7 cellular contexts compared by ENCODE assay signal in the genomic region with DNA sequence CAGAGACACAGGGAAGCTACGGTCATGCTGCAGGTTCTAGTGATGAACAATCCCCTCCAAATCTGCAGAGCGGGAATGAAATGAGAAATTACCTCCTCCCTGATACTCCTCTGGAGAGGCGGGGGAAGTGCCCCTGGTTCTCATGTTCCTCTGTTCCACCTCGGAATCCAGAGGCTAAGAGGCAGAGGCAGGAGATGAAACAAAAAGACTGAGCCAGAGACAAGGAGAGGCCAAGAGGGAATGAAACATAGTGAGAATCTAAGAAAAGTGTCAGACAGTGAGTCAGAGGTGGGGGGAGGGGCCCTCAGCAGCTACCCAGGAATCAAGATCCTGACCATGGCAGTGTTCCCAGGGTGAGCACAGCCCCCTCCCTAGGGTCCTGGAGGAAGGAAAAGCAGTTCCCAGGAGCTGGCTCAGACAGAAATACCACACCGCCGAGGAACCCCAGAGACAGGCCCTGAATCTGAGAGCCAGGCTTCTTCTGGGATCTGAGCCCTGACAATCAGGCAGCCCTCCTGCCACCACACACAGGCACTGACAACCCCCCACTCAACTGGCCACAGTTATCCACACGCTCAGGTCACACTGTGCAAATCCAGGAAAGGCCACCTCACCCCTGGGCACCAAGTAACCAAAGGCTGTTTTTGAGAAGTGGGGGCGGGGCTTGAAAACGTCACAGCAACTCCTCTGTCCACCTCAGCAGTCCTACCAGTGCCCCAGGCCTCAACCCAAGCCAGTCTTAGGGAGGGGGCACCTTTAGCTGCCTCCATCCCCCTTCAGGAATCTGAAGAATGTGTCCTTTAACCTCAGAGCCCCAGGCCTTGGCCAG. TPM values are rescaled to one million over a fixed set of nuclear protein-coding genes. Genes with fewer than 3 reads are reported as not detected.
DNase-seq lines count a peak whose midpoint lies in the region; ATAC-seq, FAIRE-seq and TF ChIP-seq lines count a peak whose summit lies in the region.

No MANE protein-coding gene starts in this region.

- H3K9me3 ChIP-seq in GM23248 (ENCODE audit: low read depth) (no peaks in the 10 kb centered on the region), heart left ventricle (no peaks in the 10 kb centered on the region), parathyroid adenoma (ENCODE audit: control insufficient read depth, low read length) (no peaks in the 10 kb centered on the region), vagina (no peaks in the 10 kb centered on the region)

- no peaks in the 10 kb centered on the region; the same call in 1 of the 2 replicates for H4K20me1 ChIP-seq in GM23248 (ENCODE audit: insufficient read depth)

- H3K9me2 ChIP-seq in GM23248 (ENCODE audit: insufficient read depth) = no peaks in the 10 kb centered on the region

- WGBS in GM23248 (ENCODE audit: low coverage in 1 of 2, low lambda C conversion rate in 2 of 2, missing lambda C conversion rate in 2 of 2), 2 experiments = 1 to 2% methylated on average over 9 of the region's 9 CpGs
- WGBS in heart left ventricle, 4 donors = 22 to 47% (median 35%) methylated on average over 4 to 9 of the region's 9 CpGs

- TF ChIP-seq CTCF in heart left ventricle (IDR thresholded peaks at IDR 0.05) = no peak
- TF ChIP-seq CTCF in parathyroid adenoma (IDR thresholded peaks at IDR 0.05) = no peak
- no peak for TF ChIP-seq CTCF in vagina (IDR thresholded peaks at IDR 0.05)

- H3K27ac ChIP-seq in GM23248 (peak overlapping the region; percentile 99), heart left ventricle (peak overlapping the region; percentile 97 to 100 (median 99)), parathyroid adenoma (peak overlapping the region; percentile 100), vagina (peak overlapping the region; percentile 100)

- DNase-seq in GM23248 = peak; percentile 96
- peak; percentile 90 for DNase-seq in RCC 7860 (ENCODE audit: low spot score)
- peak; percentile 85 for DNase-seq in amniotic stem cell (lab: John Stamatoyannopoulos, UW)
- DNase-seq in heart left ventricle = peak; percentile 87 to 93 (median 91)
- peak in 1 of 2 donors; percentile 97 for DNase-seq in vagina (ENCODE audit: extremely low spot score in 2 of 2)
- DNase-seq in epidermal melanocyte (ENCODE audit: insufficient read length, low spot score) = no peak

- intact Hi-C loops in heart left ventricle (cut with DNase I) = loop anchor here in 1 of 10 donors (2.0 kb wide), 1 partner anchor 16 kb away; no protein-coding TSS in a partner anchor
- intact Hi-C loops in vagina (cut with DNase I) = no loop called here

- H3K4me3 ChIP-seq in GM23248 = peak overlapping the region; percentile 87
- peak overlapping the region; percentile 73 to 99 (median 95) for H3K4me3 ChIP-seq in heart left ventricle
- peak overlapping the region; percentile 91 for H3K4me3 ChIP-seq in parathyroid adenoma (ENCODE audit: low read depth, low read length)
- H3K4me3 ChIP-seq in vagina = peak overlapping the region; percentile 89 to 95

- H3K4me2 ChIP-seq in GM23248 (ENCODE audit: unreplicated experiment) (peak overlapping the region; percentile 88), parathyroid adenoma (ENCODE audit: low read length) (peak overlapping the region; percentile 89)

- TF ChIP-seq POLR2A in heart left ventricle (IDR thresholded peaks at IDR 0.05) = peak in 1 of 2 donors; percentile 51
- TF ChIP-seq POLR2A in vagina (IDR thresholded peaks at IDR 0.05) = no peak

- H3K27me3 ChIP-seq in GM23248 (replicated peaks; ENCODE audit: insufficient read depth) (no peaks in the 10 kb centered on the region), heart left ventricle (no peaks in the 10 kb centered on the region), parathyroid adenoma (ENCODE audit: control insufficient read depth, insufficient read depth, low read length) (no peaks in the 10 kb centered on the region), vagina (no peaks in the 10 kb centered on the region)

- H3K36me3 ChIP-seq in GM23248 (ENCODE audit: low read depth) (peaks cover 3% of the 10 kb centered on the region; the same call in 1 of the 2 replicates), heart left ventricle (peaks cover 0 to 6% (median 5%) of the 10 kb centered on the region in 9 donors), parathyroid adenoma (ENCODE audit: control insufficient read depth, insufficient read depth, low read length) (no peaks in the 10 kb centered on the region), vagina (peaks cover 0 to 5% of the 10 kb centered on the region in 2 donors)

- H3F3A ChIP-seq in GM23248 (ENCODE audit: insufficient read depth) = peaks cover 59% of the 10 kb centered on the region

- H3K79me2 ChIP-seq in GM23248 (ENCODE audit: insufficient read depth) (peaks cover 52% of the 10 kb centered on the region), parathyroid adenoma (peaks cover 40% of the 10 kb centered on the region)

- H2AFZ ChIP-seq in GM23248 = no peak overlapping the region
- no peak overlapping the region for H2AFZ ChIP-seq in parathyroid adenoma

- peaks cover 56% of the 10 kb centered on the region for H3K4me1 ChIP-seq in GM23248 (ENCODE audit: insufficient read depth)
- peaks cover 32 to 77% (median 66%) of the 10 kb centered on the region in 12 donors for H3K4me1 ChIP-seq in heart left ventricle
- peaks cover 61% of the 10 kb centered on the region for H3K4me1 ChIP-seq in parathyroid adenoma
- peaks cover 76% of the 10 kb centered on the region for H3K4me1 ChIP-seq in vagina

- H3K9ac ChIP-seq in GM23248 (peak overlapping the region; percentile 98), parathyroid adenoma (peak overlapping the region; percentile 55)

- FAIRE-seq in RCC 7860 (lab: Jason Lieb, UNC) = peak; percentile 69

- ATAC-seq in heart left ventricle = peak; percentile 13 to 52 (median 27)

- in situ Hi-C loops in GM23248 (cut with MboI) = no loop called here

RNA-seq across cellular contexts. Expression of a gene that starts 2.4 kb away (rescaled TPM):
- 22.5 and 23.1 TPM in 2 replicates for total RNA-seq in GM23248 (2014; rRNA removed; shearing (Covaris generic))
- polyA plus RNA-seq in GM23248 (2016; fragmentation: Nextera tagmentation; extraction: Ambion mirVana) (14.2 and 16.4 TPM in 2 replicates), heart left ventricle (10 to 100 TPM in 1 of 2 donors, 1 to 10 TPM in 1; 9.3 to 40.3 TPM)
- total RNA-seq in heart left ventricle (10 to 100 TPM in 7 of 9 donors, 1 to 10 TPM in 2; 5.3 to 27.3 (median 17.2) TPM), vagina (99.7 TPM)

RNA-seq across cellular contexts. Expression of a gene that starts 41.4 kb away (rescaled TPM):
- not detected in 2 replicates for total RNA-seq in GM23248 (2014; rRNA removed; shearing (Covaris generic))
- polyA plus RNA-seq in GM23248 (2016; fragmentation: Nextera tagmentation; extraction: Ambion mirVana) (not detected in 2 replicates), heart left ventricle (100 to 1,000 TPM; 496 to 675 TPM)
- total RNA-seq in heart left ventricle (1,000 to 10,000 TPM in 1 of 9 donors, 100 to 1,000 TPM in 8; 293 to 1,122 (median 530) TPM), vagina (not detected)

RNA-seq across cellular contexts. Expression of a gene that starts 43.5 kb away (rescaled TPM):
- 0.25 and 1.2 TPM in 2 replicates for total RNA-seq in GM23248 (2014; rRNA removed; shearing (Covaris generic))
- polyA plus RNA-seq in GM23248 (2016; fragmentation: Nextera tagmentation; extraction: Ambion mirVana) (0.76 and 0.94 TPM in 2 replicates), heart left ventricle (1 to 10 TPM in 1 of 2 donors, under 1 TPM in 1; 0.72 to 1.9 TPM)
- total RNA-seq in heart left ventricle (1 to 10 TPM in 7 of 9 donors, under 1 TPM in 2; 0.83 to 4.8 (median 2.0) TPM), vagina (8.8 TPM)

RNA-seq across cellular contexts. Expression of a gene that starts 43.6 kb away (rescaled TPM):
- total RNA-seq in GM23248 (2014; rRNA removed; shearing (Covaris generic)) = 63.8 and 184 TPM in 2 replicates
- polyA plus RNA-seq in GM23248 (2016; fragmentation: Nextera tagmentation; extraction: Ambion mirVana) (32.7 and 33.1 TPM in 2 replicates), heart left ventricle (10 to 100 TPM; 19.9 to 43.3 TPM)
- total RNA-seq in heart left ventricle (10 to 100 TPM; 35.3 to 52.5 (median 42.3) TPM), vagina (45.9 TPM)

Comparison
In these comparisons a context has a peak if more than half of its experiments do, and no peak if none do; other contexts are left out.
1. RNA of a gene that starts 41.4 kb away (total RNA-seq): 293 to 1,122 TPM in heart left ventricle; not detected in GM23248 and not detected in vagina (single experiment); every median in the first group is over 100 times any median in the second.
2. Peak in every context shown above with its lines, with median percentiles within 50 percentile points of each other: H3K27ac ChIP-seq and H3K4me3 ChIP-seq.